ENCODE assay signal across 1 cellular context in the genomic region with DNA sequence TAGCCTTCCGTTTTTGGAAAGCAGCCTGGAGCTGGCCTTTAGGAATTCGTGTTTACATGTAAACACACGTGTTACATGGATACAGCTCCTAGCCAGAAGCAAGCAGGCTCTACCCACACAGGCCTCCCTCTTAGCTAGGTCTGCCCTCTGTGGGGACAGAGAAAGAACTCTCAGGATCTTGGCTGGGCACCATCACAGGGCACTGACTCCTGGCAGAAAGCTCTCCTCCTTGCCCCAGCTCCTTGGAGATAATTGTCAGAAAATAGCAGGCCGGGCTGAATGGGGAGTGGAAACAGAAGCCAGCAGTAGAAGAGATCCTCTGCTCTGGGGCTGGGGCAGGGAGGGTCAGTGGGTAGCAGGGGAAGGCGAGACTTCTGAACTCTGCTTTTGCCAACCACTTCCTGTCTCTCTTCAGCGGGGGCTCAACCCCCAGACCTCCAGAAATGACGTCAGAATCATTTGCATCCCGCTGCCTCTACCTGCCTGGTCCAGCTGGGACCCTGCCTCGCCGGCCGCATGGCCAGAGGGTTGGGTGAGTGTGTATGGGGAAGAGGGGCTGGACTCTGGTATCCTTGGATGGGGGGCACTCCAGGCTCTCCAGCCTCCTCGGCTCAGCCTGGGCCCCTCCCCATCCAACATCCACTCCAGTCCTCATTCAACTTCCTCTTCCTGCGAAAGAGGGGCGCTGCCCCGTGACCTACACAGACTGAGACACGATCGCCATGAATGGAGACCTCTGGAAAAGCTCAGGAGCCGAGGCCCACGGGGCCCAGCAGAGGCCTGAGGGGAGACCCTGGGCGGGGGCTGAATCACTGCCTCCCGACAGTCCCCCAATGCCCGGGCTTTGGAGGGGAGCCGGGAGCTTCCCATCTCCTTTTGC.
TF ChIP-seq lines count a peak whose summit lies in the region.

No MANE protein-coding gene starts in this region.

TF ChIP-seq in H1, 55 proteins besides CTCF, POLR2A, EP300 and RAD21:
- TF ChIP-seq RNF2 (IDR thresholded peaks at IDR 0.05; ENCODE audit: borderline replicate concordance, low read depth, low read length, missing control alignments, poor library complexity, severe bottlenecking) (peak; percentile 3), JUND (IDR thresholded peaks at IDR 0.05; ENCODE audit: low read length) (peak; percentile 49; the same call in 1 of the 2 replicates), CREB1 (IDR thresholded peaks at IDR 0.05) (peak; percentile 66; the same call in 1 of the 2 replicates), EZH2 (IDR thresholded peaks at IDR 0.05; ENCODE audit: low read depth, low read length, severe bottlenecking) (peak; percentile 35), TBP (IDR thresholded peaks at IDR 0.05; ENCODE audit: low read depth, low read length) (no peak), CTBP2 (IDR thresholded peaks at IDR 0.05; ENCODE audit: borderline replicate concordance, insufficient read depth, insufficient read length, low read length) (peak; percentile 39), KDM4A (IDR thresholded peaks at IDR 0.05; ENCODE audit: low read depth, low read length, severe bottlenecking) (peak; percentile 16), GTF2F1 (IDR thresholded peaks at IDR 0.05; ENCODE audit: borderline replicate concordance, low read depth, low read length) (no peak), TEAD4 (IDR thresholded peaks at IDR 0.05; ENCODE audit: low read depth, low read length) (no peak), SUZ12 (IDR thresholded peaks at IDR 0.05; ENCODE audit: low read length) (peak; percentile 79; the same call in 1 of the 2 replicates)
